Comparison of ENCODE assay signal across 12 cellular contexts in the genomic region with DNA sequence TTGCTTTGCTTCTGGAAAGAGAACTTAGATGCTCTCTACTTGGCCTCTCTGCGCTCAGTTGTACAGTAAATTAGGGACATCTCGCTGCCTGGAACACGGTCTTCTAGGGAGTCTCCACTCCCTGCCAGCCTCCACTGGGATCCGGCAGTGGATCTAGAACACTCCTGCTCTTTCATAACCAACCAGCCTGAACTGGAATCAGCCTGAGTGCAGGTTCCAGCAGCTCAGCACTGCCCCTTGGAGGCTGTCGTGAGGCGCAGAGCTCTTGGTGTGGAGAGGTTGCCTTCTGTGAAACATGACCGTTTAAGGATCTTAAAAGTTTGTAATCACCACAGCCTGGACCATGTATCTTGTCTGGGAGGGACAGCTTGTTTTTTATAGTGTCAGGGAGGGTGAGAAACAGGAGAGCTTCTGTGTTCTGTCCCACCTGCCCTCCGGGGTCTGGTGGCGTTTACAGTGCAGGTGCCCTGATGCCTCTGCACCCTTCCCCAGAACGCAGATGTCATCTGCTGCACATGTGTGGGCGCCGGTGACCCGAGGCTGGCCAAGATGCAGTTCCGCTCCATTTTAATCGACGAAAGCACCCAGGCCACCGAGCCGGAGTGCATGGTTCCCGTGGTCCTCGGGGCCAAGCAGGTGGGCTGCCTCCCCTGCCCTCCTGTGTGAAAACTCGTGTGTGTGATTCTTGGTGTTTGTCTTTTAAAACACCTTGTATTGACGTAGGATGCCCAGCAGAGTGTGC. TPM values are rescaled to one million over a fixed set of nuclear protein-coding genes. Genes with fewer than 3 reads are reported as not detected.
DNase-seq lines count a peak whose midpoint lies in the region; ATAC-seq, FAIRE-seq and TF ChIP-seq lines count a peak whose summit lies in the region.
"Had no signal": no experiment of that assay in that cellular context is flagged by ENCODE, and none has a peak within 500 bp of the region (broad histone marks: within the 10 kb centered on the region; RNA-seq: fewer than 3 reads in every experiment).

No MANE protein-coding gene starts in this region.

- peaks cover 53% of the 10 kb centered on the region for H3K36me3 ChIP-seq in colonic mucosa

- no peaks in the 10 kb centered on the region for H3K9me3 ChIP-seq in colonic mucosa
- H3K9me3 ChIP-seq: ascending aorta, neutrophil, suprapubic skin had no signal

- TF ChIP-seq CTCF in brain (conservative IDR thresholded peaks at IDR 0.05) (peak; percentile 47 to 64), colonic mucosa (IDR thresholded peaks at IDR 0.05) (no peak)

- FAIRE-seq in HTR-8/SVneo (lab: Jason Lieb, UNC): peak; percentile 52

- intact Hi-C loops in left colon (cut with DNase I, micrococcal nuclease) (loop anchor here in 1 of 2 donors (10.0 kb wide), 1 partner anchor 262 kb away; no protein-coding TSS in a partner anchor), colonic mucosa (cut with DNase I) (no loop called here)

- peak overlapping the region; percentile 79 to 95 (median 94) for H3K27ac Mint-ChIP-seq in brain

- H3K4me1 Mint-ChIP-seq in brain: peaks cover 7% of the 10 kb centered on the region

- ATAC-seq in left colon: peak; percentile 48
- no peak for ATAC-seq in GM21381 (IDR thresholded peaks at IDR 0.05; ENCODE audit: unreplicated experiment)

- H3K9me3 Mint-ChIP-seq in brain: no peaks in the 10 kb centered on the region

- H3K27me3 Mint-ChIP-seq in brain: no peaks in the 10 kb centered on the region

- no peak overlapping the region for H3K4me3 Mint-ChIP-seq in brain

- H3K4me3 ChIP-seq in colonic mucosa: no peak overlapping the region
- H3K4me3 ChIP-seq: ascending aorta, suprapubic skin had no signal

- peaks cover 59% of the 10 kb centered on the region for H3K36me3 Mint-ChIP-seq in brain

- H3K4me1 ChIP-seq in colonic mucosa: no peaks in the 10 kb centered on the region
- H3K4me1 ChIP-seq: ascending aorta, suprapubic skin had no signal

- no peaks in the 10 kb centered on the region for H3K27me3 ChIP-seq in colonic mucosa
- H3K27me3 ChIP-seq: ascending aorta, neutrophil, suprapubic skin had no signal

- DNase-seq in AG08395 (ENCODE audit: low spot score) (peak; percentile 52), HTR-8/SVneo (ENCODE audit: insufficient read length, low spot score) (no peak), left colon (no peak), amniotic stem cell (lab: John Stamatoyannopoulos, UW) (no peak), NCI-H2081 treated with DMSO at 0.1 percent for 48 hours (lab: John Stamatoyannopoulos, UW) (no peak), colonic mucosa (no peak)

- H3K9ac ChIP-seq in colonic mucosa (ENCODE audit: low read depth in 2 of 2, low read length in 2 of 2): no peak overlapping the region

- H3K27ac ChIP-seq in colonic mucosa: no peak overlapping the region
- H3K27ac ChIP-seq: ascending aorta, neutrophil, suprapubic skin had no signal

RNA-seq across cellular contexts. Expression of gene UPF1, which starts 24.8 kb away (rescaled TPM):
- polyA plus RNA-seq in brain (ENCODE audit: insufficient read depth, low read depth, low replicate concordance): 57.2 TPM
- total RNA-seq in left colon (10 to 100 TPM; 67.6 to 81.8 TPM), colonic mucosa (100 to 1,000 TPM in 1 of 2 donors, 10 to 100 TPM in 1; 77.5 to 113 TPM)

RNA-seq across cellular contexts. Expression of gene CERS1, which starts 39.4 kb away (rescaled TPM):
- polyA plus RNA-seq in brain (ENCODE audit: insufficient read depth, low read depth, low replicate concordance): 104 TPM
- total RNA-seq in left colon: under 1 TPM; 0.12 to 0.59 TPM
- total RNA-seq in colonic mucosa: under 1 TPM; 0.15 to 0.58 TPM
- total RNA-seq: ascending aorta, Daoy had no signal
